10 cellular contexts compared by ENCODE assay signal in genomic region chr3:30672959-30673358, GRCh38.
DNase-seq lines count a peak whose midpoint lies in the region; ATAC-seq, FAIRE-seq and TF ChIP-seq lines count a peak whose summit lies in the region.
"Had no signal": no experiment of that assay in that cellular context is flagged by ENCODE, and none has a peak within 500 bp of the region (broad histone marks: within the 10 kb centered on the region; RNA-seq: fewer than 3 reads in every experiment).

No MANE protein-coding gene starts in this region.

- POLR2A ChIA-PET in activated CD4-positive, alpha-beta memory T cell treated with anti-CD3 and anti-CD28 coated beads for 36 hours (lab: Charles Lee): interaction anchor here (2.0 kb wide), 1 partner anchor 15 kb away, joined by 7 read pairs; no protein-coding TSS in a partner anchor

- H3K27ac ChIP-seq in pancreas: no peak overlapping the region

- TF ChIP-seq CTCF in pancreas (IDR thresholded peaks at IDR 0.05): no peak

- H3K27ac Mint-ChIP-seq in activated CD4-positive, alpha-beta memory T cell treated with anti-CD3 and anti-CD28 coated beads for 36 hours: peak overlapping the region; percentile 46
- H3K27ac Mint-ChIP-seq: nephron progenitor cell had no signal

- peak; percentile 2 for DNase-seq in COLO668 (lab: John Stamatoyannopoulos, UW; ENCODE audit: unreplicated experiment)
- no peak for DNase-seq in activated CD4-positive, alpha-beta memory T cell treated with anti-CD3 and anti-CD28 coated beads for 36 hours
- peak; percentile 61 for DNase-seq in Right ventricle myocardium superior
- DNase-seq in pancreas: no peak
- DNase-seq in AG08396 (ENCODE audit: low spot score): no peak
- DNase-seq in activated CD4-positive, CD25-positive, alpha-beta regulatory T cell treated with anti-CD3 and anti-CD28 coated beads, Interleukin-2, amount 50 U/mL, for 72 hours: no peak
- no peak for DNase-seq in NCI-H1105 (lab: John Stamatoyannopoulos, UW)
- DNase-seq: DMS79 treated with DMSO at 0.1 percent for 48 hours, nephron progenitor cell had no signal

- FAIRE-seq in pancreas (lab: Jason Lieb, UNC): no peak

- WGBS in pancreas, 2 donors: 86 to 87% methylated on average over 4 of the region's 4 CpGs

- no peaks in the 10 kb centered on the region for H3K4me1 ChIP-seq in pancreas

- peaks cover 87% of the 10 kb centered on the region for H3K36me3 Mint-ChIP-seq in activated CD4-positive, alpha-beta memory T cell treated with anti-CD3 and anti-CD28 coated beads for 36 hours

- CTCF ChIA-PET in activated CD4-positive, alpha-beta memory T cell treated with anti-CD3 and anti-CD28 coated beads for 36 hours (lab: Charles Lee): no interaction called here

- H3K36me3 ChIP-seq in pancreas: peaks cover 0 to 61% (median 11%) of the 10 kb centered on the region in 3 donors

- H3K9me3 Mint-ChIP-seq in activated CD4-positive, alpha-beta memory T cell treated with anti-CD3 and anti-CD28 coated beads for 36 hours: no peaks in the 10 kb centered on the region
- H3K9me3 Mint-ChIP-seq: nephron progenitor cell had no signal

- no peaks in the 10 kb centered on the region for H3K27me3 ChIP-seq in pancreas

- intact Hi-C loops in activated CD4-positive, alpha-beta memory T cell treated with anti-CD3 and anti-CD28 coated beads for 36 hours (cut with micrococcal nuclease): no loop called here
- intact Hi-C loops in Right ventricle myocardium superior (cut with DNase I): no loop called here
- intact Hi-C loops in pancreas (cut with DNase I): no loop called here

- H3K4me3 Mint-ChIP-seq in activated CD4-positive, alpha-beta memory T cell treated with anti-CD3 and anti-CD28 coated beads for 36 hours: peak overlapping the region; percentile 46
- H3K4me3 Mint-ChIP-seq: nephron progenitor cell had no signal

- H3K9me3 ChIP-seq in pancreas: no peaks in the 10 kb centered on the region

- H3K27me3 Mint-ChIP-seq in activated CD4-positive, alpha-beta memory T cell treated with anti-CD3 and anti-CD28 coated beads for 36 hours: no peaks in the 10 kb centered on the region

- ATAC-seq in Right ventricle myocardium superior (ENCODE audit: poor library complexity) (peak; percentile 65), pancreas (peak in 3 of 4 donors; percentile 31 to 78 (median 71))

- peaks cover 90% of the 10 kb centered on the region for H3K4me1 Mint-ChIP-seq in activated CD4-positive, alpha-beta memory T cell treated with anti-CD3 and anti-CD28 coated beads for 36 hours (ENCODE audit: low read depth)

- H3K4me3 ChIP-seq in pancreas: no peak overlapping the region
- H3K4me3 ChIP-seq: coronary artery had no signal

Comparison
In these comparisons a context has a peak if more than half of its experiments do, and no peak if none do; other contexts are left out.
1. DNase-seq: peak in COLO668 (single experiment) and Right ventricle myocardium superior (single experiment); none in activated CD4-positive, alpha-beta memory T cell treated with anti-CD3 and anti-CD28 coated beads for 36 hours (single experiment), pancreas (0 of 6), AG08396 (single experiment), activated CD4-positive, CD25-positive, alpha-beta regulatory T cell treated with anti-CD3 and anti-CD28 coated beads, Interleukin-2, amount 50 U/mL, for 72 hours (single experiment) and NCI-H1105 (single experiment).